ENCODE assay signal across 2 cellular contexts in genomic region chr19:3532154-3533019, GRCh38.
TF ChIP-seq lines count a peak whose summit lies in the region.

No MANE protein-coding gene starts in this region.

TF ChIP-seq in GM12878, 131 proteins besides CTCF, POLR2A, EP300 and RAD21:
- TF ChIP-seq TARDBP (IDR thresholded peaks at IDR 0.05; ENCODE audit: borderline replicate concordance) (no peak), BCL3 (IDR thresholded peaks at IDR 0.05; ENCODE audit: borderline replicate concordance, insufficient read depth, low read depth, low read length, poor library complexity, severe bottlenecking) (peak; percentile 32), ASH2L (IDR thresholded peaks at IDR 0.05; ENCODE audit: borderline replicate concordance, low read depth) (no peak), NFXL1 (IDR thresholded peaks at IDR 0.05; ENCODE audit: borderline replicate concordance) (no peak), EGR1 (IDR thresholded peaks at IDR 0.05; ENCODE audit: borderline replicate concordance in 1 of 2, low read depth in 2 of 2, low read length in 2 of 2) (no peak)

TF ChIP-seq in GM12891, 5 proteins besides CTCF, POLR2A, EP300 and RAD21:
- TF ChIP-seq POLR2AphosphoS5 (IDR thresholded peaks at IDR 0.05; ENCODE audit: low read depth, low read length) = no peak
- no peak for TF ChIP-seq SPI1 (IDR thresholded peaks at IDR 0.05; ENCODE audit: low read depth, low read length)
- no peak for TF ChIP-seq TAF1 (IDR thresholded peaks at IDR 0.05; ENCODE audit: low read depth, low read length)
- TF ChIP-seq POU2F2 (IDR thresholded peaks at IDR 0.05; ENCODE audit: low read depth, low read length) = no peak
